8 cellular contexts compared by ENCODE assay signal in the genomic region with DNA sequence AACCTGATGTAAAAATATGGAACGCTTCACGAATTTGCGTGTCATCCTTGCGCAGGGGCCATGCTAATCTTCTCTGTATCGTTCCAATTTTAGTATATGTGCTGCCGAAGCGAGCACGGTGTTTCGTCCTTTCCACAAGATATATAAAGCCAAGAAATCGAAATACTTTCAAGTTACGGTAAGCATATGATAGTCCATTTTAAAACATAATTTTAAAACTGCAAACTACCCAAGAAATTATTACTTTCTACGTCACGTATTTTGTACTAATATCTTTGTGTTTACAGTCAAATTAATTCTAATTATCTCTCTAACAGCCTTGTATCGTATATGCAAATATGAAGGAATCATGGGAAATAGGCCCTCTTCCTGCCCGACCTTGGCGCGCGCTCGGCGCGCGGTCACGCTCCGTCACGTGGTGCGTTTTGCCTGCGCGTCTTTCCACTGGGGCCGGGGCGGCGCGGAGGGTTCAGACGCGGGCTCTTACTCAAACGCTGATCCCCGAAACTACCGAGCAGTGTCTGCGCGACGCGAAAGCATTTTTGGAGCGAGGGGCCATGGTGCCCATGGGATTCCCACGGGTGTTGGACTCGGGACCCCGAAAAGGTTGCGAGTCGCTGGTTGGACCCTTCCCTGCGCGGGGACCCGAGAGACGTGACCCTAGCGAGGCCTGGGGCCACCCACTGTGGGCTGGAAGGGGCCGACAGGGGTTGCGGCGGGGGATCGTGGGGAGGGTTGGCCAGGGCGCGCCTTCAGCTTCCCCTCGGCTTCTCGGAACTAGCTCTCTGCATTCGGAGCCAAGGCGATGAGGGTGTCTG. TPM values are rescaled to one million over a fixed set of nuclear protein-coding genes. Genes with fewer than 3 reads are reported as not detected.
DNase-seq lines count a peak whose midpoint lies in the region; ATAC-seq and TF ChIP-seq lines count a peak whose summit lies in the region.

A gene (minus strand): TSS at position 117 of the 818 bp plus-strand sequence.

- TF ChIP-seq POLR2A in right lobe of liver (IDR thresholded peaks at IDR 0.05) = peak; percentile 82

- H3K27ac Mint-ChIP-seq in activated CD4-positive, alpha-beta memory T cell treated with anti-CD3 and anti-CD28 coated beads for 36 hours = peak within 1 kb of the TSS; percentile 95

- H3K27me3 ChIP-seq in right lobe of liver = peaks cover 0 to 10% of the 10 kb centered on the region in 2 donors

- peaks cover 0 to 26% (median 11%) of the 10 kb centered on the region in 4 donors for H3K4me1 ChIP-seq in right lobe of liver

- no peaks in the 10 kb centered on the region for H3K9me3 Mint-ChIP-seq in activated CD4-positive, alpha-beta memory T cell treated with anti-CD3 and anti-CD28 coated beads for 36 hours

- POLR2A ChIA-PET in activated CD4-positive, alpha-beta memory T cell treated with anti-CD3 and anti-CD28 coated beads for 36 hours (lab: Charles Lee) = interaction anchor here (1.6 kb wide), 1 partner anchor 318 kb away, joined by 5 read pairs; no protein-coding TSS in a partner anchor

- intact Hi-C loops in activated CD4-positive, alpha-beta memory T cell treated with anti-CD3 and anti-CD28 coated beads for 36 hours (cut with micrococcal nuclease) = loop anchor here (1.0 to 10.0 kb wide), 6 partner anchors 215 to 775 kb away; a partner anchor contains a TSS
- intact Hi-C loops in right lobe of liver (cut with DNase I) = loop anchor here in 1 of 2 donors (10.0 kb wide), 2 partner anchors 335 to 375 kb away; no protein-coding TSS in a partner anchor

- no peaks in the 10 kb centered on the region for H3K36me3 ChIP-seq in right lobe of liver

- WGBS in right lobe of liver (ENCODE audit: insufficient coverage, low coverage, low lambda C conversion rate, missing lambda C conversion rate) = under 1% methylated on average over 31 of the region's 62 CpGs

- ATAC-seq in GM19438 (IDR thresholded peaks at IDR 0.05; ENCODE audit: low read depth, unreplicated experiment) (peak; percentile 77), HG03575 (IDR thresholded peaks at IDR 0.05; ENCODE audit: extremely low read depth, insufficient number of reproducible peaks, low FRiP score, unreplicated experiment) (peak; percentile 24), right lobe of liver (peak; percentile 86 to 91 (median 88))

- peaks cover 37% of the 10 kb centered on the region for H3K4me1 Mint-ChIP-seq in activated CD4-positive, alpha-beta memory T cell treated with anti-CD3 and anti-CD28 coated beads for 36 hours (ENCODE audit: low read depth)

- DNase-seq in CD1c-positive myeloid dendritic cell (ENCODE audit: extremely low spot score) (peak; percentile 97), NCI-H82 (lab: John Stamatoyannopoulos, UW) (peak; percentile 95), dermis microvascular lymphatic vessel endothelial cell (ENCODE audit: low read depth in 2 of 2) (peak; percentile 91), right lobe of liver (peak; percentile 94 to 96 (median 95))
- peak; percentile 96 for DNase-seq in activated CD4-positive, alpha-beta memory T cell treated with anti-CD3 and anti-CD28 coated beads for 36 hours
- DNase-seq in stimulated activated CD4-positive, alpha-beta T cell treated with anti-CD3 and anti-CD28 coated beads, Interleukin-4, amount 100 ng/mL, for 24 hours = peak; percentile 95

- no peaks in the 10 kb centered on the region for H3K9me3 ChIP-seq in right lobe of liver

- peak within 1 kb of the TSS; percentile 71 to 95 (median 71) for H3K4me3 ChIP-seq in right lobe of liver

- TF ChIP-seq CTCF in right lobe of liver (IDR thresholded peaks at IDR 0.05) = no peak

- H3K27me3 Mint-ChIP-seq in activated CD4-positive, alpha-beta memory T cell treated with anti-CD3 and anti-CD28 coated beads for 36 hours = peaks cover 18% of the 10 kb centered on the region

- H3K4me3 Mint-ChIP-seq in activated CD4-positive, alpha-beta memory T cell treated with anti-CD3 and anti-CD28 coated beads for 36 hours = peak within 1 kb of the TSS; percentile 88

- peak within 1 kb of the TSS; percentile 92 to 93 (median 92) for H3K27ac ChIP-seq in right lobe of liver

- H3K36me3 Mint-ChIP-seq in activated CD4-positive, alpha-beta memory T cell treated with anti-CD3 and anti-CD28 coated beads for 36 hours = peaks cover 4% of the 10 kb centered on the region

- CTCF ChIA-PET in activated CD4-positive, alpha-beta memory T cell treated with anti-CD3 and anti-CD28 coated beads for 36 hours (lab: Charles Lee) = interaction anchor here (0.6 to 1.6 kb wide), 5 partner anchors 13 to 383 kb away, joined by 3 to 8 read pairs (median 4); a partner anchor contains a TSS

RNA-seq across cellular contexts. Expression of the gene that starts here (rescaled TPM):
- not detected for total RNA-seq in activated CD4-positive, alpha-beta memory T cell treated with anti-CD3 and anti-CD28 coated beads for 36 hours
- not detected in 2 replicates for total RNA-seq in dermis microvascular lymphatic vessel endothelial cell
- total RNA-seq in right lobe of liver = not detected

Comparison
In these comparisons a context has a peak if more than half of its experiments do, and no peak if none do; other contexts are left out.
1. Peak in every context shown above with its lines: DNase-seq, ATAC-seq, H3K4me3 ChIP-seq and H3K27ac ChIP-seq.
2. Peak in DNase-seq in activated CD4-positive, alpha-beta memory T cell treated with anti-CD3 and anti-CD28 coated beads for 36 hours; RNA of the gene not detected or under 1 TPM.
3. Peak in DNase-seq in dermis microvascular lymphatic vessel endothelial cell; RNA of the gene not detected or under 1 TPM.
4. Peak in DNase-seq, ATAC-seq, H3K4me3 ChIP-seq and H3K27ac ChIP-seq in right lobe of liver; RNA of the gene not detected or under 1 TPM.
5. ATAC-seq: peak in every context shown above with its lines; median percentile 88 in right lobe of liver; 77 in GM19438; 24 in HG03575.